In genomic region chr15:64013179-64014043, GRCh38 we compare ENCODE assay signal across 10 cellular contexts. TPM values are rescaled to one million over a fixed set of nuclear protein-coding genes. Genes with fewer than 3 reads are reported as not detected.
DNase-seq lines count a peak whose midpoint lies in the region; ATAC-seq and TF ChIP-seq lines count a peak whose summit lies in the region.
"Had no signal": no experiment of that assay in that cellular context is flagged by ENCODE, and none has a peak within 500 bp of the region (broad histone marks: within the 10 kb centered on the region; RNA-seq: fewer than 3 reads in every experiment).

No MANE protein-coding gene starts in this region.

- no peak overlapping the region for H2AK5ac ChIP-seq in trophoblast cell (ENCODE audit: low read length)

- peaks cover 2% of the 10 kb centered on the region for H3K27me3 Mint-ChIP-seq in GM23338 (ENCODE audit: insufficient read depth, low read depth, poor library complexity)

- no peak overlapping the region for H3K4me3 Mint-ChIP-seq in GM23338

- H2AFZ ChIP-seq in Karpas-422 (ENCODE audit: low read length), result no peak overlapping the region
- no peak overlapping the region for H2AFZ ChIP-seq in trophoblast cell (ENCODE audit: insufficient read depth, low read length, poor library complexity)
- H2AFZ ChIP-seq in GM23338, result no peak overlapping the region

- H3K4ac ChIP-seq in trophoblast cell (ENCODE audit: low read depth, low read length), result no peak overlapping the region

- no peak overlapping the region for H2BK5ac ChIP-seq in trophoblast cell (ENCODE audit: low read depth, low read length, poor library complexity)

- H3K4me3 ChIP-seq in Karpas-422 (ENCODE audit: low read length), result no peak overlapping the region
- peak overlapping the region; percentile 32 for H3K4me3 ChIP-seq in endocrine pancreas (ENCODE audit: control insufficient read depth, insufficient read depth, low read length)
- H3K4me3 ChIP-seq in trophoblast cell (ENCODE audit: low read depth, low read length), result no peak overlapping the region
- no peak overlapping the region for H3K4me3 ChIP-seq in GM23338
- H3K4me3 ChIP-seq: SJCRH30 had no signal

- no peak for TF ChIP-seq CTCF in GM23338 (conservative IDR thresholded peaks at IDR 0.05; ENCODE audit: low read depth in 2 of 2)

- peak overlapping the region; percentile 87 for H3K27ac ChIP-seq in Karpas-422 (ENCODE audit: low read length)
- H3K27ac ChIP-seq in trophoblast cell (ENCODE audit: low read depth, low read length), result no peak overlapping the region
- H3K27ac ChIP-seq in GM23338 (ENCODE audit: low read depth), result no peak overlapping the region
- H3K27ac ChIP-seq: 22Rv1, SJCRH30 had no signal

- no peaks in the 10 kb centered on the region for H3K9me3 Mint-ChIP-seq in GM23338

- H3K4me1 ChIP-seq in Karpas-422 (ENCODE audit: low read length) (peaks cover 69% of the 10 kb centered on the region), endocrine pancreas (ENCODE audit: control insufficient read depth, insufficient read depth, low read length) (peaks cover 15% of the 10 kb centered on the region), trophoblast cell (ENCODE audit: control insufficient read depth in 1 of 2, insufficient read depth in 2 of 2, low read length in 2 of 2) (peaks cover 8 to 12% of the 10 kb centered on the region in 2 experiments), GM23338 (ENCODE audit: insufficient read depth) (no peaks in the 10 kb centered on the region)

- no peak overlapping the region for H3K27ac Mint-ChIP-seq in GM23338

- no peak overlapping the region for H4K12ac ChIP-seq in trophoblast cell (ENCODE audit: low read depth, low read length)

- WGBS in trophoblast cell (ENCODE audit: extremely low coverage, insufficient coverage, insufficient read length), result no CpG with 5 or more reads among the region's 3 CpGs

- H3K4me2 ChIP-seq in Karpas-422 (ENCODE audit: low read depth, low read length, poor library complexity, severe bottlenecking) (peak overlapping the region; percentile 3), trophoblast cell (ENCODE audit: low read length) (no peak overlapping the region), GM23338 (no peak overlapping the region)

- H3K9me3 ChIP-seq in Karpas-422 (ENCODE audit: low read length) (no peaks in the 10 kb centered on the region), endocrine pancreas (ENCODE audit: control insufficient read depth, low read length) (no peaks in the 10 kb centered on the region), trophoblast cell (ENCODE audit: insufficient read depth, low read depth, low read length) (no peaks in the 10 kb centered on the region)
- H3K9me3 ChIP-seq: SJCRH30 had no signal

- no peak overlapping the region for H4K91ac ChIP-seq in trophoblast cell (ENCODE audit: low read depth, low read length)

- no peak overlapping the region for H3K14ac ChIP-seq in trophoblast cell (ENCODE audit: low read length)

- H3K27me3 ChIP-seq in Karpas-422 (ENCODE audit: low read length) (no peaks in the 10 kb centered on the region), endocrine pancreas (ENCODE audit: control insufficient read depth, insufficient read depth, low read length) (no peaks in the 10 kb centered on the region), trophoblast cell (ENCODE audit: insufficient read depth, low read length) (no peaks in the 10 kb centered on the region), GM23338 (ENCODE audit: insufficient read depth) (no peaks in the 10 kb centered on the region)
- H3K27me3 ChIP-seq: SJCRH30 had no signal

- H3K36me3 Mint-ChIP-seq in GM23338 (ENCODE audit: low read depth), result no peaks in the 10 kb centered on the region

- peaks cover 19% of the 10 kb centered on the region for H3K4me1 Mint-ChIP-seq in GM23338

- no peaks in the 10 kb centered on the region for H4K20me1 ChIP-seq in Karpas-422 (ENCODE audit: insufficient read depth, low read depth, low read length)
- H4K20me1 ChIP-seq in GM23338 (replicated peaks; ENCODE audit: insufficient read depth), result no peaks in the 10 kb centered on the region

- H3K79me2 ChIP-seq in Karpas-422 (ENCODE audit: low read length) (peaks cover 70% of the 10 kb centered on the region), trophoblast cell (ENCODE audit: control insufficient read depth, insufficient read depth, low read length, poor library complexity) (no peaks in the 10 kb centered on the region), GM23338 (replicated peaks; ENCODE audit: insufficient read depth) (no peaks in the 10 kb centered on the region)

- no peak for ATAC-seq in GM23338

- H3K36me3 ChIP-seq in Karpas-422 (ENCODE audit: insufficient read depth, low read length) (no peaks in the 10 kb centered on the region), endocrine pancreas (ENCODE audit: control insufficient read depth, insufficient read depth, low read length) (no peaks in the 10 kb centered on the region), trophoblast cell (ENCODE audit: control insufficient read depth in 1 of 2, insufficient read depth in 2 of 2, low read length in 2 of 2) (no peaks in the 10 kb centered on the region), GM23338 (ENCODE audit: insufficient read depth) (no peaks in the 10 kb centered on the region)
- H3K36me3 ChIP-seq: SJCRH30 had no signal

- H3K79me1 ChIP-seq in trophoblast cell (ENCODE audit: low read length), result peaks cover 1% of the 10 kb centered on the region

- DNase-seq in DMS53 (lab: John Stamatoyannopoulos, UW), result peak; percentile 10
- DNase-seq in DMS53 treated with DMSO at 0.1 percent for 48 hours (lab: John Stamatoyannopoulos, UW; ENCODE audit: unreplicated experiment), result no peak
- no peak for DNase-seq in Karpas-422
- peak; percentile 61 to 88 for DNase-seq in trophoblast cell
- no peak for DNase-seq in NCI-H446 treated with DMSO at 0.1 percent for 48 hours (lab: John Stamatoyannopoulos, UW)
- DNase-seq in OCI-M2 (lab: John Stamatoyannopoulos, UW; ENCODE audit: unreplicated experiment), result no peak
- no peak for DNase-seq in GM23338 (ENCODE audit: low spot score)
- DNase-seq: SJCRH30 had no signal

- H4K8ac ChIP-seq in trophoblast cell (ENCODE audit: low read depth, low read length), result no peak overlapping the region

- no peaks in the 10 kb centered on the region for H3F3A ChIP-seq in GM23338 (replicated peaks; ENCODE audit: low read depth)

- H2BK120ac ChIP-seq in trophoblast cell (ENCODE audit: insufficient read depth, low read length, poor library complexity), result no peak overlapping the region

- H3K23ac ChIP-seq in trophoblast cell (ENCODE audit: low read length), result no peak overlapping the region

- no peak overlapping the region for H2BK12ac ChIP-seq in trophoblast cell (ENCODE audit: low read length)

- H3K9ac ChIP-seq in Karpas-422 (ENCODE audit: low read length) (peak overlapping the region; percentile 25; the same call in 1 of the 2 replicates), endocrine pancreas (ENCODE audit: control insufficient read depth, insufficient read depth, low read length) (no peak overlapping the region), trophoblast cell (ENCODE audit: low read length) (no peak overlapping the region)

- no peak overlapping the region for H3K18ac ChIP-seq in trophoblast cell (ENCODE audit: low read length)

- H3K9me2 ChIP-seq in Karpas-422 (replicated peaks; ENCODE audit: insufficient read depth, low read length) (no peaks in the 10 kb centered on the region), GM23338 (ENCODE audit: insufficient read depth) (0 out of 2 replicates have a peak, but pooled peaks cover 3% of the 10 kb centered on the region)

TF ChIP-seq in GM23338, 12 proteins besides CTCF, POLR2A, EP300 and RAD21 (continues in another document):
- TF ChIP-seq CREB1 (CRISPR knock-in tag; IDR thresholded peaks at IDR 0.05; ENCODE audit: low read depth), result no peak
- TF ChIP-seq ZNF114 (CRISPR knock-in tag; IDR thresholded peaks at IDR 0.05), result no peak
- no peak for TF ChIP-seq REST (IDR thresholded peaks at IDR 0.05; ENCODE audit: unreplicated experiment)
- no peak for TF ChIP-seq NANOG (IDR thresholded peaks at IDR 0.05; ENCODE audit: borderline replicate concordance)
- no peak for TF ChIP-seq JUNB (IDR thresholded peaks at IDR 0.05; ENCODE audit: unreplicated experiment)
- TF ChIP-seq STAT1 (IDR thresholded peaks at IDR 0.05; ENCODE audit: unreplicated experiment), result no peak
- no peak for TF ChIP-seq ZNF331 (CRISPR knock-in tag; IDR thresholded peaks at IDR 0.05; ENCODE audit: low read depth)

RNA-seq across cellular contexts. Expression of gene DAPK2, which starts 32.9 kb away (rescaled TPM):
- 40.4 and 56.4 TPM in 2 replicates for total RNA-seq in Karpas-422 (2014; rRNA removed; shearing (Covaris generic); ENCODE audit: low replicate concordance)
- polyA plus RNA-seq in trophoblast cell (2013), result 2.2 and 2.3 TPM in 2 replicates
- total RNA-seq in GM23338 (2014; rRNA removed; shearing (Covaris generic)), result 3.1 and 3.9 TPM in 2 replicates
- polyA plus RNA-seq in GM23338 (2016; fragmentation: Nextera tagmentation; extraction: Ambion mirVana), result 1.6 and 2.2 TPM in 2 replicates

Comparison
In these comparisons a context has a peak if more than half of its experiments do, and no peak if none do; other contexts are left out.
1. DNase-seq: peak in DMS53 (single experiment) and trophoblast cell (2 of 2); none in DMS53 treated with DMSO at 0.1 percent for 48 hours (single experiment), Karpas-422 (single experiment), NCI-H446 treated with DMSO at 0.1 percent for 48 hours (single experiment), OCI-M2 (single experiment) and GM23338 (single experiment).